ENCODE assay signal across 8 cellular contexts in genomic region chr22:38872831-38873248, GRCh38. TPM values are rescaled to one million over a fixed set of nuclear protein-coding genes. Genes with fewer than 3 reads are reported as not detected.
DNase-seq lines count a peak whose midpoint lies in the region; ATAC-seq and TF ChIP-seq lines count a peak whose summit lies in the region.

No MANE protein-coding gene starts in this region.

- peaks cover 13% of the 10 kb centered on the region for H3K36me3 Mint-ChIP-seq in WTC11
- peaks cover 0 to 10% (median 0%) of the 10 kb centered on the region in 3 donors for H3K36me3 Mint-ChIP-seq in naive thymus-derived CD8-positive, alpha-beta T cell

- H3K4me3 ChIP-seq in HFF-Myc (replicated peaks; ENCODE audit: low read depth, low read length) (peak overlapping the region; percentile 78), fibroblast of the aortic adventitia (ENCODE audit: low read depth, low read length) (peak overlapping the region; percentile 74)

- ATAC-seq in WTC11 (peak; percentile 15), HG03378 (IDR thresholded peaks at IDR 0.05; ENCODE audit: unreplicated experiment) (no peak), GM18907 (IDR thresholded peaks at IDR 0.05; ENCODE audit: unreplicated experiment) (no peak)
- no peak for ATAC-seq in naive thymus-derived CD8-positive, alpha-beta T cell

- peak in 10 of 14 donors; percentile 47 to 79 (median 70) for DNase-seq in C1 segment of cervical spinal cord (lab: John Stamatoyannopoulos, UW)
- no peak for DNase-seq in HFF-Myc (ENCODE audit: extremely low read depth, low read depth)
- DNase-seq in WTC11 (ENCODE audit: low spot score): peak; percentile 66
- DNase-seq in fibroblast of the aortic adventitia (ENCODE audit: low read depth): peak; percentile 50
- DNase-seq in naive thymus-derived CD8-positive, alpha-beta T cell: peak in 1 of 10 donors; percentile 20
- no peak for DNase-seq in activated gamma-delta T cell (lab: John Stamatoyannopoulos, UW)

- peaks cover 7% of the 10 kb centered on the region for H3K27me3 Mint-ChIP-seq in WTC11 (ENCODE audit: low read depth)
- peaks cover 0 to 9% (median 0%) of the 10 kb centered on the region in 5 donors for H3K27me3 Mint-ChIP-seq in naive thymus-derived CD8-positive, alpha-beta T cell

- POLR2A ChIA-PET in WTC11 (lab: Charles Lee): interaction anchor here (0.8 kb wide), 1 partner anchor 9 kb away, joined by 3 read pairs; no protein-coding TSS in a partner anchor
- POLR2A ChIA-PET in naive thymus-derived CD8-positive, alpha-beta T cell (lab: Charles Lee): interaction anchor here (1.1 kb wide), 1 partner anchor 656 kb away, joined by 3 read pairs; no protein-coding TSS in a partner anchor

- H3K4me1 Mint-ChIP-seq in WTC11: peaks cover 46% of the 10 kb centered on the region
- H3K4me1 Mint-ChIP-seq in naive thymus-derived CD8-positive, alpha-beta T cell: peaks cover 26 to 56% (median 52%) of the 10 kb centered on the region in 4 donors

- H3K27ac Mint-ChIP-seq in WTC11: peak overlapping the region; percentile 96
- peak overlapping the region; percentile 79 to 96 (median 92) for H3K27ac Mint-ChIP-seq in naive thymus-derived CD8-positive, alpha-beta T cell

- no peaks in the 10 kb centered on the region for H3K9me3 Mint-ChIP-seq in WTC11
- no peaks in the 10 kb centered on the region for H3K9me3 Mint-ChIP-seq in naive thymus-derived CD8-positive, alpha-beta T cell

- TF ChIP-seq CTCF in HFF-Myc (IDR thresholded peaks at IDR 0.05; ENCODE audit: low read depth, low read length, missing control alignments) (no peak), WTC11 (IDR thresholded peaks at IDR 0.05) (no peak), fibroblast of the aortic adventitia (IDR thresholded peaks at IDR 0.05; ENCODE audit: insufficient read depth, low read length) (no peak)

- peak overlapping the region; percentile 93 for H3K4me3 Mint-ChIP-seq in WTC11
- peak overlapping the region; percentile 80 to 97 (median 93) for H3K4me3 Mint-ChIP-seq in naive thymus-derived CD8-positive, alpha-beta T cell

- CTCF ChIA-PET in WTC11 (lab: Charles Lee): interaction anchor here (1.3 to 3.7 kb wide), 3 partner anchors 104 to 279 kb away, joined by 3 to 13 read pairs (median 7); partner anchors contain the start of gene CBX7

TF ChIP-seq in WTC11, 78 proteins besides CTCF, POLR2A, EP300 and RAD21 (continues in another document):
- TF ChIP-seq ZNF281 (CRISPR knock-in tag; IDR thresholded peaks at IDR 0.05) (0 out of 2 replicates have a peak, but pooled peaks have one; percentile 53), GABPB1 (CRISPR knock-in tag; IDR thresholded peaks at IDR 0.05) (no peak), E2F5 (CRISPR knock-in tag; IDR thresholded peaks at IDR 0.05) (0 out of 2 replicates have a peak, but pooled peaks have one; percentile 11), HMGXB4 (CRISPR knock-in tag; IDR thresholded peaks at IDR 0.05) (peak; percentile 65; the same call in 1 of the 2 replicates), USF2 (CRISPR knock-in tag; IDR thresholded peaks at IDR 0.05) (no peak), ZNF396 (CRISPR knock-in tag; IDR thresholded peaks at IDR 0.05; ENCODE audit: borderline replicate concordance) (no peak), MAX (CRISPR knock-in tag; IDR thresholded peaks at IDR 0.05) (0 out of 2 replicates have a peak, but pooled peaks have one; percentile 5), FOXP4 (CRISPR knock-in tag; IDR thresholded peaks at IDR 0.05) (0 out of 2 replicates have a peak, but pooled peaks have one; percentile 62), ETV6 (CRISPR knock-in tag; IDR thresholded peaks at IDR 0.05) (0 out of 2 replicates have a peak, but pooled peaks have one; percentile 47), NFE2L1 (CRISPR knock-in tag; IDR thresholded peaks at IDR 0.05) (no peak), JAZF1 (CRISPR knock-in tag; IDR thresholded peaks at IDR 0.05) (no peak)
- TF ChIP-seq, protein P1, sequence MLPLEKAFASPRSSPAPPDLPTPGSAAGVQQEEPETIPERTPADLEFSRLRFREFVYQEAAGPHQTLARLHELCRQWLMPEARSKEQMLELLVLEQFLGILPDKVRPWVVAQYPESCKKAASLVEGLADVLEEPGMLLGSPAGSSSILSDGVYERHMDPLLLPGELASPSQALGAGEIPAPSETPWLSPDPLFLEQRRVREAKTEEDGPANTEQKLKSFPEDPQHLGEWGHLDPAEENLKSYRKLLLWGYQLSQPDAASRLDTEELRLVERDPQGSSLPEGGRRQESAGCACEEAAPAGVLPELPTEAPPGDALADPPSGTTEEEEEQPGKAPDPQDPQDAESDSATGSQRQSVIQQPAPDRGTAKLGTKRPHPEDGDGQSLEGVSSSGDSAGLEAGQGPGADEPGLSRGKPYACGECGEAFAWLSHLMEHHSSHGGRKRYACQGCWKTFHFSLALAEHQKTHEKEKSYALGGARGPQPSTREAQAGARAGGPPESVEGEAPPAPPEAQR (CRISPR knock-in tag; IDR thresholded peaks at IDR 0.05): no peak

RNA-seq across cellular contexts. Expression of gene CBX6, which starts 0.8 kb away (rescaled TPM):
- total RNA-seq in WTC11 (2021) (21.5 to 27.0 TPM (median 23.8 TPM) in 3 replicates), fibroblast of the aortic adventitia (ENCODE audit: low replicate concordance) (50.7 and 87.7 TPM in 2 replicates)
- 10 to 100 TPM; 66.7 TPM for total RNA-seq in naive thymus-derived CD8-positive, alpha-beta T cell
- polyA plus RNA-seq in naive thymus-derived CD8-positive, alpha-beta T cell: 1 to 10 TPM; 5.8 to 6.5 (median 6.4) TPM

RNA-seq across cellular contexts. Expression of gene NPTXR, which starts 29.0 kb away (rescaled TPM):
- total RNA-seq in WTC11 (2021) (10.4 to 11.2 TPM (median 10.6 TPM) in 3 replicates), fibroblast of the aortic adventitia (ENCODE audit: low replicate concordance) (1.3 and 2.0 TPM in 2 replicates)
- total RNA-seq in naive thymus-derived CD8-positive, alpha-beta T cell: 10 to 100 TPM; 11.3 to 12.6 TPM
- 1 to 10 TPM in 1 of 3 donors, under 1 TPM in 2; 0.73 to 1.1 (median 0.87) TPM for polyA plus RNA-seq in naive thymus-derived CD8-positive, alpha-beta T cell

Comparison
In these comparisons a context has a peak if more than half of its experiments do, and no peak if none do; other contexts are left out.
1. DNase-seq: peak in C1 segment of cervical spinal cord (10 of 14), WTC11 (single experiment) and fibroblast of the aortic adventitia (single experiment); none in HFF-Myc (single experiment) and activated gamma-delta T cell (single experiment).